Comparison of ENCODE assay signal across 9 cellular contexts in the genomic region with DNA sequence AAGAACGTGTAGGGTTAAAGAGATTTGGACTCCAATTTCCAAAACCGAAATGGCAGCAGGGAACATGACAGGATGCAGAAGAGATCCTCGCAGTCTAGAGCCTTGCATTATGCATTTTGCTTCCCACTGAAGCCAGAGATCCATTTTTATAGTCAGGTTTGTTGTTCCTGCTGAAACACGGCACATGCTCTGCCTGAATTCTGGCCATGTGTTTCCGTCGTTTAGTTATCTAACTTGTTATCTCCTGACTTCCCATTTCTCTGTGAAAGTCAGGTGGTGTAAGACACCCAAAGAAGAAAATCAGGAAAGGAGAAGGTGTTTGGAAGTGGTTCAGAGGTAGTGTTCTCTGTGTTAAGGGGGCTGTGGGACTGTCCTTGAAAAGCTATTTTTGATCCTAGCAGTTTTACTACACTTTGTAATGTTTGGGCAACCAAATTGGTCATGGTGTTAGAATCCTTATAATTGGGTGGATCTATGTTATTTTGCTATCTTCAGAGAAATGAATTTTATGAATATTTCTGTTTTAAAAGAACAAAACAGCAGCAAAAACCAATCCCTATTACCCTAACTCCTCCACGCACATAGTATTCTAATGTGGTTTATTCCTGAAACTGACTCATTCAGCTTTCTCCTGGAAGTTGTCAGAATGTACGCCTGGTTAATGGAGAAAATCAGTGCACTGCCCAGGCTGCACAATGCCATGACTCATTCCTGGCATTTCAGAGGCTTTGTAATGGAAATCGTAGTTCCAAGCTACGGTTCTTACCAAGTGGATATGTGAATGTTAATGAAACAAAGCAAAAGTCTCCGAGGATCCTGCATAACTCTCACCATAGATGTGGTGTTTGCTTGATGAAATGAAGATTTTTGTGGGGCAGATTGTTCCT.
A peak's percentile ranks its signal among the peaks of the same experiment; 100 is the strongest.
DNase-seq lines count a peak whose midpoint lies in the region; ATAC-seq and TF ChIP-seq lines count a peak whose summit lies in the region.
"Had no signal": no experiment of that assay in that cellular context is flagged by ENCODE, and none has a peak within 500 bp of the region (broad histone marks: within the 10 kb centered on the region; RNA-seq: fewer than 3 reads in every experiment).

No MANE protein-coding gene starts in this region.

- ATAC-seq in lung (ENCODE audit: insufficient read depth, low FRiP score) (peak; percentile 77), upper lobe of right lung (peak; percentile 39), GM19455 (IDR thresholded peaks at IDR 0.05; ENCODE audit: unreplicated experiment) (no peak), HG02870 (IDR thresholded peaks at IDR 0.05; ENCODE audit: unreplicated experiment) (no peak)
- ATAC-seq: activated T-cell treated with anti-CD3 and anti-CD28 coated beads, Interleukin-2, amount 50 U/mL, for 72 hours had no signal

- no peaks in the 10 kb centered on the region for H3K36me3 ChIP-seq in lung (ENCODE audit: control insufficient read depth in 2 of 2, insufficient read depth in 2 of 2, low read length in 2 of 2)
- no peaks in the 10 kb centered on the region for H3K36me3 ChIP-seq in upper lobe of right lung

- no peaks in the 10 kb centered on the region for H3K9me3 ChIP-seq in lung (ENCODE audit: control insufficient read depth in 2 of 2, insufficient read depth in 1 of 2, low read length in 1 of 2)
- H3K9me3 ChIP-seq in upper lobe of right lung: no peaks in the 10 kb centered on the region

- H3K27me3 ChIP-seq in lung (ENCODE audit: control insufficient read depth, insufficient read depth): no peaks in the 10 kb centered on the region
- H3K27me3 ChIP-seq in upper lobe of right lung: no peaks in the 10 kb centered on the region

- TF ChIP-seq CTCF in lung (IDR thresholded peaks at IDR 0.05; ENCODE audit: control extremely low read depth, extremely low read depth): no peak
- TF ChIP-seq CTCF in upper lobe of right lung (IDR thresholded peaks at IDR 0.05): no peak

- peak; percentile 31 for DNase-seq in LoVo (ENCODE audit: low spot score)
- DNase-seq in dermis microvascular lymphatic vessel endothelial cell (ENCODE audit: low read depth in 2 of 2): peak; percentile 93 to 96
- no peak for DNase-seq in lung (ENCODE audit: low spot score)
- DNase-seq in upper lobe of right lung: no peak
- no peak for DNase-seq in DMS 273 treated with DMSO at 0.1 percent for 48 hours (lab: John Stamatoyannopoulos, UW)
- no peak for DNase-seq in NCI-H526 (lab: John Stamatoyannopoulos, UW)
- DNase-seq: activated T-cell treated with anti-CD3 and anti-CD28 coated beads, Interleukin-2, amount 50 U/mL, for 72 hours had no signal

- H3K27ac ChIP-seq in lung (ENCODE audit: low read depth in 1 of 2, low read length in 1 of 2): peak overlapping the region in 1 of 2 donors; percentile 92
- peak overlapping the region; percentile 2 for H3K27ac ChIP-seq in upper lobe of right lung

- intact Hi-C loops in upper lobe of right lung (cut with DNase I): no loop called here

- 60% methylated on average over 11 of the region's 11 CpGs for WGBS in lung, 2 donors

- H3K4me1 ChIP-seq in lung (ENCODE audit: control insufficient read depth in 2 of 2, insufficient read depth in 2 of 2, low read length in 2 of 2) (peaks cover 0 to 58% of the 10 kb centered on the region in 2 donors), upper lobe of right lung (no peaks in the 10 kb centered on the region)

- H3K4me3 ChIP-seq in lung (no peak overlapping the region), upper lobe of right lung (no peak overlapping the region)

Comparison
In these comparisons a context has a peak if more than half of its experiments do, and no peak if none do; other contexts are left out.
1. DNase-seq: peak in LoVo (single experiment) and dermis microvascular lymphatic vessel endothelial cell (2 of 2); none in lung (single experiment), upper lobe of right lung (single experiment), DMS 273 treated with DMSO at 0.1 percent for 48 hours (single experiment) and NCI-H526 (0 of 2).
2. ATAC-seq: peak in lung (single experiment) and upper lobe of right lung (single experiment); none in GM19455 (single experiment) and HG02870 (single experiment).